ENCODE assay signal across 22 cellular contexts in the genomic region with DNA sequence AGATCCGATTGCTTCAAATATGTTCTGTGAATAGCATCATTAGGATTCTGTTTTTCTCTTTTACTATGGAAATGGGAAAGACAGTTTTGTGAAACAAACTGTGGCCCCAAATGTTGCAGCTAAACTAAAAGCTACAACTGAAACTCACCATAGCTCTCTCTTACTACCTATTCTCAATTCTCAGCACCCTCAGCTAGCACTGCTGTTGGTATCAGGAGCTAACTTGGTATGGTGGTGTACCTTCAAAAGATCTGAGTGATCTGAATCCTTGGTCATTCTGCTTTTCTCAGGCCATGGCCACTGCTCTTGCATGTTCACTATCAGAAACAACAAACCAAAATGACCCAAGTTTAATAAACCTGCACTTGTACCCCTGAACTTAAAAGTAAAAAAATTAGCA.
"Had no signal": no experiment of that assay in that cellular context is flagged by ENCODE, and none has a peak within 500 bp of the region (broad histone marks: within the 10 kb centered on the region; RNA-seq: fewer than 3 reads in every experiment).

No MANE protein-coding gene starts in this region.

- ATAC-seq: activated T-cell treated with anti-CD3 and anti-CD28 coated beads, Interleukin-2, amount 50 U/mL, for 4 hours; foreskin keratinocyte; left colon; WTC11 had no signal

- DNase-seq: activated naive CD4-positive, alpha-beta T cell; activated T-cell treated with anti-CD3 and anti-CD28 coated beads, Interleukin-2, amount 50 U/mL, for 4 hours; adrenal gland; brain microvascular endothelial cell; caudate nucleus; effector CD4-positive, alpha-beta T cell; erythroblast; foreskin keratinocyte; left colon; ovary; stimulated activated CD4-positive, alpha-beta T cell treated with anti-CD3 and anti-CD28 coated beads, Interleukin-4, amount 100 ng/mL, for 1 hour; stimulated activated naive CD4-positive, alpha-beta T cell treated with Interleukin-2 at 50 U/mL for 16 hours; upper lobe of left lung had no signal

- H3K4me1 Mint-ChIP-seq: memory B cell had no signal

- H3K36me3 Mint-ChIP-seq: activated naive CD8-positive, alpha-beta T cell; memory B cell; WTC11 had no signal

- H3K9me3 Mint-ChIP-seq: activated T-cell treated with anti-CD3 and anti-CD28 coated beads, Interleukin-2, amount 50 U/mL, for 4 hours; activated T-helper 2 cell treated with anti-CD3 and anti-CD28 coated beads, Interferon-gamma antibody, Interleukin-2, Interleukin-4, amounts not matched to agents 10 μg/mL and 5 μg/mL and 100 μg/mL, durations not matched to agents 14 hours and 24 hours and 36 hours; dendritic cell treated with granulocyte-macrophage colony-stimulating factor and Interleukin-4, amounts not matched to agents 40 ng/mL and 50 ng/mL, for 4 days; memory B cell; nephron had no signal

- H3K27me3 Mint-ChIP-seq: activated naive CD8-positive, alpha-beta T cell; dendritic cell treated with granulocyte-macrophage colony-stimulating factor and Interleukin-4, amounts not matched to agents 40 ng/mL and 50 ng/mL, for 4 days; memory B cell had no signal

- H3K4me3 ChIP-seq: adrenal gland, ascending aorta, ovary, prostate gland, thoracic aorta, upper lobe of left lung had no signal

- H3K27ac Mint-ChIP-seq: activated naive CD8-positive, alpha-beta T cell; activated T-helper 2 cell treated with anti-CD3 and anti-CD28 coated beads, Interferon-gamma antibody, Interleukin-2, Interleukin-4, amounts not matched to agents 10 μg/mL and 5 μg/mL and 100 μg/mL, durations not matched to agents 14 hours and 24 hours and 36 hours; dendritic cell treated with granulocyte-macrophage colony-stimulating factor and Interleukin-4, amounts not matched to agents 40 ng/mL and 50 ng/mL, for 4 days; memory B cell; WTC11 had no signal

- H3K4me3 Mint-ChIP-seq: activated naive CD8-positive, alpha-beta T cell; activated T-cell treated with anti-CD3 and anti-CD28 coated beads, Interleukin-2, amount 50 U/mL, for 4 hours; dendritic cell treated with granulocyte-macrophage colony-stimulating factor and Interleukin-4, amounts not matched to agents 40 ng/mL and 50 ng/mL, for 4 days; memory B cell; nephron; WTC11 had no signal
